ENCODE assay signal across 29 cellular contexts in the genomic region with DNA sequence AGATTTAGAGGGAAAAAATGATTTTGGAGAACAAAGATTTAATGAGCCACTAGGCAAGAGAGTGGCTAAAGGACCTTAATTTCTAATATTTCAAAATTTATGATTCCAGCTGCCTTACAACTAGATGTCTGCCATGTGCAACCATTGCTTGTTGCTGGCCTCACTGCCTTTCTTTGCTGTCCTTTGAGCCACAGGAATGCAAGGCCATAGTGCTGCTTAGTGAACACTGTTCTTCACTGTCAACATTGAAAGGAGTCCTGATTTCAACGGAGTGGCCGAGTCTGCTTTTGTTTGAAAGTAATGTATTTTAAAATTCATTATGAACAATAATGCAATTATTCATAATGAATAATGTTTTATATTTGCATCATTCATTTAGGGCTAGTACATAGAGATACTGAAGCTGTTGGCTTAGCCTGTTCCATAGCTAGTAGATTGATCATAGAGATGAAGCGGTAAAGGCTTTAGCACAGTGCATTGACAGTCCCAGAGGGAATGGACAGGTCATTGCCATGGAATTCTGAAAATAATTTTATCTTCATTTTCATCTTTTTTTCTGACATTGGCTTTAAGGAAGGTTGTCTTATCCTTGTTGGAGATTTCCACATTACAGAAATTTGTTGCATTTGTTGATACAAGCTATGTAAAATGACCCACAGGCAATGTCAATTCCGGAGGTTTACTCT.
"Had no signal": no experiment of that assay in that cellular context is flagged by ENCODE, and none has a peak within 500 bp of the region (broad histone marks: within the 10 kb centered on the region; RNA-seq: fewer than 3 reads in every experiment).

No MANE protein-coding gene starts in this region.

- H3K27me3 Mint-ChIP-seq: activated B cell treated with CpG ODN at 0.5 μM for 24 hours had no signal

- H3K4me3 ChIP-seq: K562 had no signal

- H3K4me3 Mint-ChIP-seq: activated B cell treated with CpG ODN at 0.5 μM for 24 hours; activated CD4-positive, alpha-beta memory T cell treated with anti-CD3 and anti-CD28 coated beads, Interleukin-2, amount 10 ng/mL, durations not matched to agents 7 days and 5 days; activated CD4-positive, alpha-beta T cell treated with anti-CD3 and anti-CD28 coated beads, Interleukin-2, amount 10 ng/mL, durations not matched to agents 7 days and 5 days; activated naive CD8-positive, alpha-beta T cell treated with anti-CD3 and anti-CD28 coated beads, Interleukin-2, amount 10 ng/mL, durations not matched to agents 7 days and 5 days; activated T-cell treated with anti-CD3 and anti-CD28 coated beads, Interleukin-2, amount 50 U/mL, for 72 hours; central memory CD8-positive, alpha-beta T cell; T-helper 1 cell treated with Interleukin-12 subunit alpha and Interleukin-12 subunit beta and Interleukin-4 antibody, amounts not matched to agents 30 μg/mL and 1 μg/mL, for 36 hours had no signal

- ATAC-seq: activated T-cell treated with anti-CD3 and anti-CD28 coated beads, Interleukin-2, amount 50 U/mL, for 72 hours; K562; Panc1; Right ventricle myocardium inferior had no signal

- H3K36me3 Mint-ChIP-seq: activated naive CD8-positive, alpha-beta T cell treated with anti-CD3 and anti-CD28 coated beads, Interleukin-2, amount 10 ng/mL, durations not matched to agents 7 days and 5 days had no signal

- DNase-seq: activated B cell treated with CpG ODN at 0.5 μM for 24 hours; activated CD4-positive, alpha-beta memory T cell treated with anti-CD3 and anti-CD28 coated beads, Interleukin-2, amount 10 ng/mL, durations not matched to agents 7 days and 5 days; activated CD4-positive, alpha-beta T cell treated with anti-CD3 and anti-CD28 coated beads for 1 hour; activated CD4-positive, alpha-beta T cell treated with anti-CD3 and anti-CD28 coated beads, Interleukin-2, amount 10 ng/mL, durations not matched to agents 7 days and 5 days; activated gamma-delta T cell treated with Interleukin-2 at 50 U/mL for 16 hours; activated naive CD4-positive, alpha-beta T cell treated with anti-CD3 and anti-CD28 coated beads, Interleukin-2, amount 50 U/mL, for 16 hours; activated naive CD8-positive, alpha-beta T cell treated with anti-CD3 and anti-CD28 coated beads, Interleukin-2, amount 10 ng/mL, durations not matched to agents 7 days and 5 days; activated T-cell treated with anti-CD3 and anti-CD28 coated beads for 4 hours; activated T-cell treated with anti-CD3 and anti-CD28 coated beads, Interleukin-2, amount 50 U/mL, for 72 hours; aorta; Karpas-422; NCI-H1092; NCI-H1694; NCI-H2029; NCI-H2107; NCI-H2171 treated with DMSO at 0.1 percent for 48 hours; NCI-H226; NCI-H526; NK-92 treated with Interleukin-12 subunit alpha and Interleukin-12 subunit beta, amount 100 ng/mL, for 24 hours; OCI-M1; RPMI8226 had no signal

- FAIRE-seq: bronchial epithelial cell, K562, TTC549 had no signal

- H3K27ac Mint-ChIP-seq: activated B cell treated with CpG ODN at 0.5 μM for 24 hours; activated CD4-positive, alpha-beta memory T cell treated with anti-CD3 and anti-CD28 coated beads, Interleukin-2, amount 10 ng/mL, durations not matched to agents 7 days and 5 days; activated CD4-positive, alpha-beta T cell treated with anti-CD3 and anti-CD28 coated beads, Interleukin-2, amount 10 ng/mL, durations not matched to agents 7 days and 5 days; activated naive CD8-positive, alpha-beta T cell treated with anti-CD3 and anti-CD28 coated beads, Interleukin-2, amount 10 ng/mL, durations not matched to agents 7 days and 5 days; activated T-cell treated with anti-CD3 and anti-CD28 coated beads, Interleukin-2, amount 50 U/mL, for 72 hours; activated T-helper 2 cell treated with anti-CD3 and anti-CD28 coated beads, Interferon-gamma antibody, Interleukin-2, Interleukin-4, amounts not matched to agents 10 μg/mL and 5 μg/mL and 100 μg/mL, durations not matched to agents 14 hours and 24 hours and 36 hours; T-helper 1 cell treated with Interleukin-12 subunit alpha and Interleukin-12 subunit beta and Interleukin-4 antibody, amounts not matched to agents 30 μg/mL and 1 μg/mL, for 36 hours had no signal

- H3K9me3 Mint-ChIP-seq: activated B cell treated with CpG ODN at 0.5 μM for 24 hours; activated CD4-positive, alpha-beta memory T cell treated with anti-CD3 and anti-CD28 coated beads, Interleukin-2, amount 10 ng/mL, durations not matched to agents 7 days and 5 days; activated CD4-positive, alpha-beta T cell treated with anti-CD3 and anti-CD28 coated beads, Interleukin-2, amount 10 ng/mL, durations not matched to agents 7 days and 5 days; activated naive CD8-positive, alpha-beta T cell treated with anti-CD3 and anti-CD28 coated beads, Interleukin-2, amount 10 ng/mL, durations not matched to agents 7 days and 5 days; activated T-cell treated with anti-CD3 and anti-CD28 coated beads, Interleukin-2, amount 50 U/mL, for 72 hours; activated T-helper 2 cell treated with anti-CD3 and anti-CD28 coated beads, Interferon-gamma antibody, Interleukin-2, Interleukin-4, amounts not matched to agents 10 μg/mL and 5 μg/mL and 100 μg/mL, durations not matched to agents 14 hours and 24 hours and 36 hours; central memory CD8-positive, alpha-beta T cell; T-helper 1 cell treated with Interleukin-12 subunit alpha and Interleukin-12 subunit beta and Interleukin-4 antibody, amounts not matched to agents 30 μg/mL and 1 μg/mL, for 36 hours had no signal

- H3K4me1 Mint-ChIP-seq: activated B cell treated with CpG ODN at 0.5 μM for 24 hours; activated CD4-positive, alpha-beta memory T cell treated with anti-CD3 and anti-CD28 coated beads, Interleukin-2, amount 10 ng/mL, durations not matched to agents 7 days and 5 days; activated CD4-positive, alpha-beta T cell treated with anti-CD3 and anti-CD28 coated beads, Interleukin-2, amount 10 ng/mL, durations not matched to agents 7 days and 5 days; activated naive CD8-positive, alpha-beta T cell treated with anti-CD3 and anti-CD28 coated beads, Interleukin-2, amount 10 ng/mL, durations not matched to agents 7 days and 5 days; central memory CD8-positive, alpha-beta T cell had no signal
